27 cellular contexts compared by ENCODE assay signal in the genomic region with DNA sequence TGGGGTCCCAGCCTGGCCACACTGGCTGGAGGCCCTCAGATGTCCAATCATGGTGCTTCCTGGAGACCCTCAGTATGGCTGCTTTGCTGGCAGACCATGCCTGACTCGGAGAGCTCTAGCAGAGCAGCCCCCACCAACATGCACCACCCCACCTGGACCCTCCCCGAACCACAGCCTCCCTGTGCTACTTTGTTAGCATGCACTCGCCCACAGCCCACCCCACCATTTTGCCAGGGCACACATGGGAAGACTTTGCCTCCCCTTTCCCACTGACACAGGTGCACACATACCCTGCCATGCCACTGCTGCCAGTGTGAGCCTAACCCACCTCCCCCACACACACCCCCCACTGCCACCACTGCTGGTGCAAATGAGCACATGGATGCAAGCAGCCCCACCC.
"Had no signal": no experiment of that assay in that cellular context is flagged by ENCODE, and none has a peak within 500 bp of the region (broad histone marks: within the 10 kb centered on the region; RNA-seq: fewer than 3 reads in every experiment).

No MANE protein-coding gene starts in this region.

- H3K36me3 ChIP-seq: cardiac muscle cell, colonic mucosa, gastrocnemius medialis, ovary, right lobe of liver, suprapubic skin, thyroid gland had no signal

- H3K9me3 ChIP-seq: colonic mucosa, gastrocnemius medialis, ovary, right lobe of liver, suprapubic skin, thyroid gland had no signal

- ATAC-seq: esophagus mucosa; gastrocnemius medialis; naive thymus-derived CD8-positive, alpha-beta T cell; right lobe of liver had no signal

- H3K27ac Mint-ChIP-seq: dendritic cell treated with granulocyte-macrophage colony-stimulating factor and Interleukin-4, amounts not matched to agents 40 ng/mL and 50 ng/mL, for 4 days; endodermal cell; naive thymus-derived CD8-positive, alpha-beta T cell; nephron progenitor cell; stimulated activated naive CD8-positive, alpha-beta T cell treated with anti-CD3 and anti-CD28 coated beads, Interleukin-15, Interleukin-2, amounts not matched to agents 100 ng/mL and 50 ng/mL, for 24 hours had no signal

- H3K4me3 ChIP-seq: cardiac muscle cell, colonic mucosa, gastrocnemius medialis, ovary, right lobe of liver, suprapubic skin, thyroid gland had no signal

- H3K27me3 ChIP-seq: cardiac muscle cell, colonic mucosa, gastrocnemius medialis, ovary, right lobe of liver, suprapubic skin, thyroid gland had no signal

- H3K4me1 ChIP-seq: colonic mucosa, gastrocnemius medialis, suprapubic skin, thyroid gland had no signal

- FAIRE-seq: small intestine had no signal

- H3K36me3 Mint-ChIP-seq: naive thymus-derived CD8-positive, alpha-beta T cell had no signal

- H3K4me3 Mint-ChIP-seq: central memory CD8-positive, alpha-beta T cell; dendritic cell treated with granulocyte-macrophage colony-stimulating factor and Interleukin-4, amounts not matched to agents 40 ng/mL and 50 ng/mL, for 4 days; endodermal cell; naive thymus-derived CD8-positive, alpha-beta T cell; nephron progenitor cell; stimulated activated naive CD8-positive, alpha-beta T cell treated with anti-CD3 and anti-CD28 coated beads, Interleukin-15, Interleukin-2, amounts not matched to agents 100 ng/mL and 50 ng/mL, for 24 hours had no signal

- H3K27me3 Mint-ChIP-seq: central memory CD8-positive, alpha-beta T cell; dendritic cell treated with granulocyte-macrophage colony-stimulating factor and Interleukin-4, amounts not matched to agents 40 ng/mL and 50 ng/mL, for 4 days; naive thymus-derived CD8-positive, alpha-beta T cell; stimulated activated naive CD8-positive, alpha-beta T cell treated with anti-CD3 and anti-CD28 coated beads, Interleukin-15, Interleukin-2, amounts not matched to agents 100 ng/mL and 50 ng/mL, for 24 hours had no signal

- DNase-seq: colonic mucosa; effector CD8-positive, alpha-beta T cell; endodermal cell; foreskin fibroblast; gastrocnemius medialis; islet precursor cell; midbrain; naive thymus-derived CD8-positive, alpha-beta T cell; nephron progenitor cell; occipital lobe; retina; small intestine; stimulated activated CD4-positive, alpha-beta T cell treated with anti-CD3 and anti-CD28 coated beads, Interleukin-12 subunit alpha, Interleukin-12 subunit beta, amount 100 ng/mL, for 4 hours; stimulated activated CD4-positive, alpha-beta T cell treated with anti-CD3 and anti-CD28 coated beads, Interleukin-1b, Interleukin-23, amount 100 ng/mL, for 48 hours; stimulated activated CD4-positive, alpha-beta T cell treated with anti-CD3 and anti-CD28 coated beads, Interleukin-4, amount 100 ng/mL, for 1 hour; stimulated activated CD8-positive, alpha-beta memory T cell treated with anti-CD3 and anti-CD28 coated beads, Interleukin-4, amount 100 ng/mL, for 48 hours; thyroid gland; trophoblast cell had no signal

- H3K27ac ChIP-seq: cardiac muscle cell, colonic mucosa, epithelial cell of prostate, gastrocnemius medialis, ovary, right lobe of liver, suprapubic skin, thyroid gland had no signal

- H3K4me1 Mint-ChIP-seq: central memory CD8-positive, alpha-beta T cell; naive thymus-derived CD8-positive, alpha-beta T cell; nephron progenitor cell had no signal

- H3K9me3 Mint-ChIP-seq: endodermal cell, nephron progenitor cell had no signal
